Comparison of ENCODE assay signal across 9 cellular contexts in genomic region chr12:1595690-1596347, GRCh38. TPM values are rescaled to one million over a fixed set of nuclear protein-coding genes. Genes with fewer than 3 reads are reported as not detected.
DNase-seq lines count a peak whose midpoint lies in the region; ATAC-seq and TF ChIP-seq lines count a peak whose summit lies in the region.
"Had no signal": no experiment of that assay in that cellular context is flagged by ENCODE, and none has a peak within 500 bp of the region (broad histone marks: within the 10 kb centered on the region; RNA-seq: fewer than 3 reads in every experiment).

No MANE protein-coding gene starts in this region.

- H3K36me3 Mint-ChIP-seq in chondrocyte (ENCODE audit: low read depth) (no peaks in the 10 kb centered on the region), nephron progenitor cell (ENCODE audit: low read depth) (peaks cover 8% of the 10 kb centered on the region)

- peak overlapping the region; percentile 74 for H3K4me3 ChIP-seq in AG04449 (ENCODE audit: low read depth, low read length)
- H3K4me3 ChIP-seq in HUES6 (ENCODE audit: low read depth, low read length): peak overlapping the region; percentile 85; the same call in 1 of the 2 replicates

- H3K27me3 Mint-ChIP-seq in chondrocyte (ENCODE audit: low read depth): no peaks in the 10 kb centered on the region
- H3K27me3 Mint-ChIP-seq in nephron progenitor cell (ENCODE audit: low read depth, poor library complexity): peaks cover 7% of the 10 kb centered on the region

- TF ChIP-seq CTCF in AG04449 (IDR thresholded peaks at IDR 0.05; ENCODE audit: insufficient read depth, low read length, missing control alignments) (no peak), chondrocyte (IDR thresholded peaks at IDR 0.05) (no peak), nephron progenitor cell (IDR thresholded peaks at IDR 0.05) (no peak)

- ATAC-seq in HG03097 (IDR thresholded peaks at IDR 0.05; ENCODE audit: low FRiP score, unreplicated experiment) (no peak), HG03135 (IDR thresholded peaks at IDR 0.05; ENCODE audit: unreplicated experiment) (no peak)

- H3K27me3 ChIP-seq in HUES6 (ENCODE audit: control insufficient read depth, insufficient read depth, low read length): peaks cover 34% of the 10 kb centered on the region
- H3K27me3 ChIP-seq: cardiac muscle cell had no signal

- H3K4me1 Mint-ChIP-seq in chondrocyte (ENCODE audit: low read depth): peaks cover 50% of the 10 kb centered on the region
- peaks cover 53% of the 10 kb centered on the region for H3K4me1 Mint-ChIP-seq in nephron progenitor cell

- H3K4me3 Mint-ChIP-seq in chondrocyte (ENCODE audit: unreplicated experiment): peak overlapping the region; percentile 80
- peak overlapping the region; percentile 90 for H3K4me3 Mint-ChIP-seq in nephron progenitor cell

- no peak overlapping the region for H3K9ac ChIP-seq in HUES6 (ENCODE audit: low read length)

- in situ Hi-C loops in KBM-7 (cut with MboI; ENCODE audit: low pct_unique_long_range_greater_than_20kb, low sequenced_read_pairs): loop anchor here (25.0 kb wide), 2 partner anchors 484 to 1034 kb away; no protein-coding TSS in a partner anchor

- H3K36me3 ChIP-seq in HUES6 (ENCODE audit: control insufficient read depth, insufficient read depth, low read length): no peaks in the 10 kb centered on the region
- H3K36me3 ChIP-seq: cardiac muscle cell had no signal

- POLR2A ChIA-PET in AG04449 (lab: Yijun Ruan, JAX): no interaction called here

- no peaks in the 10 kb centered on the region for H3K9me3 ChIP-seq in HUES6 (ENCODE audit: control insufficient read depth, insufficient read depth, low read depth, low read length)

- CTCF ChIA-PET in AG04449 (lab: Yijun Ruan, JAX): interaction anchor here (1.1 to 1.4 kb wide), 3 partner anchors 7 to 478 kb away, joined by 3 to 4 read pairs (median 3); no protein-coding TSS in a partner anchor

- DNase-seq in AG04449 (ENCODE audit: low read depth, low spot score) (no peak), chondrocyte (ENCODE audit: low spot score) (no peak), nephron progenitor cell (no peak), NCI-H345 treated with DMSO at 0.1 percent for 48 hours (lab: John Stamatoyannopoulos, UW; ENCODE audit: unreplicated experiment) (no peak), KBM-7 (no peak)

- H3K9me3 Mint-ChIP-seq in chondrocyte (ENCODE audit: low read depth) (no peaks in the 10 kb centered on the region), nephron progenitor cell (no peaks in the 10 kb centered on the region)

- H3K4me1 ChIP-seq in HUES6 (ENCODE audit: control insufficient read depth, insufficient read depth, low read length): peaks cover 30% of the 10 kb centered on the region

- H3K27ac ChIP-seq in HUES6 (ENCODE audit: low read depth, low read length): no peak overlapping the region

- H3K27ac Mint-ChIP-seq in chondrocyte (ENCODE audit: unreplicated experiment): peak overlapping the region; percentile 94
- H3K27ac Mint-ChIP-seq in nephron progenitor cell: peak overlapping the region; percentile 93

RNA-seq across cellular contexts. Expression of gene FBXL14, which starts 1.4 kb away (rescaled TPM):
- total RNA-seq in chondrocyte: 6.1 to 6.4 TPM (median 6.3 TPM) in 3 replicates

RNA-seq across cellular contexts. Expression of gene WNT5B, which starts 33.2 kb away (rescaled TPM):
- total RNA-seq in chondrocyte: 68.0 to 160 TPM (median 74.4 TPM) in 3 replicates
